Comparison of ENCODE assay signal across 25 cellular contexts in genomic region chr4:65310586-65310985, GRCh38.
A peak's percentile ranks its signal among the peaks of the same experiment; 100 is the strongest.
DNase-seq lines count a peak whose midpoint lies in the region; ATAC-seq, FAIRE-seq and TF ChIP-seq lines count a peak whose summit lies in the region.
"Had no signal": no experiment of that assay in that cellular context is flagged by ENCODE, and none has a peak within 500 bp of the region (broad histone marks: within the 10 kb centered on the region; RNA-seq: fewer than 3 reads in every experiment).

No MANE protein-coding gene starts in this region.

- H3K36me3 Mint-ChIP-seq in astrocyte (ENCODE audit: low read depth, unreplicated experiment) = no peaks in the 10 kb centered on the region
- H3K36me3 Mint-ChIP-seq: CD14-positive monocyte; CD4-positive, alpha-beta memory T cell; CD4-positive, CD25-positive, alpha-beta regulatory T cell had no signal

- no peaks in the 10 kb centered on the region for H3K36me3 ChIP-seq in PC-3 (ENCODE audit: low read depth, low read length)
- H3K36me3 ChIP-seq in astrocyte (ENCODE audit: insufficient read depth, low read length) = no peaks in the 10 kb centered on the region
- H3K36me3 ChIP-seq: BE2C, BLaER1 had no signal

- H3F3A ChIP-seq in PC-3 (ENCODE audit: low read length, unreplicated experiment) = no peaks in the 10 kb centered on the region

- POLR2A ChIA-PET in PC-3 (lab: Charles Lee; ENCODE audit: unreplicated experiment) = no interaction called here

- H3K4me1 Mint-ChIP-seq in astrocyte (ENCODE audit: low read depth, unreplicated experiment) = no peaks in the 10 kb centered on the region
- H3K4me1 Mint-ChIP-seq: CD14-positive monocyte; CD4-positive, alpha-beta memory T cell; CD4-positive, CD25-positive, alpha-beta regulatory T cell; CD8-positive, alpha-beta memory T cell had no signal

- no peak overlapping the region for H3K4me3 ChIP-seq in PC-3 (ENCODE audit: low read length)
- no peak overlapping the region for H3K4me3 ChIP-seq in astrocyte (ENCODE audit: insufficient read depth, low read depth, low read length)
- H3K4me3 ChIP-seq: BLaER1 had no signal

- H3K4me1 ChIP-seq in PC-3 (ENCODE audit: insufficient read depth, low read length) = peaks cover 10% of the 10 kb centered on the region
- no peaks in the 10 kb centered on the region for H3K4me1 ChIP-seq in astrocyte (ENCODE audit: insufficient read depth, low read length)
- H3K4me1 ChIP-seq: BE2C, BLaER1, Caco-2 had no signal

- no peak overlapping the region for H3K4me3 Mint-ChIP-seq in astrocyte (ENCODE audit: unreplicated experiment)
- H3K4me3 Mint-ChIP-seq: CD14-positive monocyte; CD4-positive, alpha-beta memory T cell; CD4-positive, CD25-positive, alpha-beta regulatory T cell; CD8-positive, alpha-beta memory T cell had no signal

- ATAC-seq in PC-3 = peak; percentile 92

- H3K27me3 Mint-ChIP-seq in astrocyte (ENCODE audit: low read depth, unreplicated experiment) = no peaks in the 10 kb centered on the region
- H3K27me3 Mint-ChIP-seq: CD4-positive, alpha-beta memory T cell; CD4-positive, CD25-positive, alpha-beta regulatory T cell; CD8-positive, alpha-beta memory T cell had no signal

- H3K27ac Mint-ChIP-seq in astrocyte (ENCODE audit: unreplicated experiment) = no peak overlapping the region
- H3K27ac Mint-ChIP-seq: CD14-positive monocyte; CD4-positive, alpha-beta memory T cell; CD4-positive, CD25-positive, alpha-beta regulatory T cell had no signal

- BruUV-seq in PC-3 (replicated peaks; lab: Mats Ljungman, UMichigan) = no TSS peak

- peak; percentile 13 for FAIRE-seq in astrocyte (lab: Jason Lieb, UNC)
- FAIRE-seq: A204.1, GM12891, GM19239 had no signal

- no peaks in the 10 kb centered on the region for H4K20me1 ChIP-seq in PC-3 (ENCODE audit: low read length)
- H4K20me1 ChIP-seq in astrocyte (ENCODE audit: insufficient read depth, low read length) = no peaks in the 10 kb centered on the region
- H4K20me1 ChIP-seq: BLaER1 had no signal

- H3K9me3 ChIP-seq in PC-3 (ENCODE audit: low read length) (no peaks in the 10 kb centered on the region), astrocyte (ENCODE audit: insufficient read depth, low read depth, low read length) (no peaks in the 10 kb centered on the region)
- H3K9me3 ChIP-seq: BE2C, BLaER1, Caco-2 had no signal

- H3K27ac ChIP-seq in PC-3 (ENCODE audit: low read length) (no peak overlapping the region), astrocyte (ENCODE audit: low read depth, low read length) (no peak overlapping the region)
- H3K27ac ChIP-seq: BLaER1 had no signal

- no peak overlapping the region for H3K9ac ChIP-seq in PC-3 (ENCODE audit: low read length)
- H3K9ac ChIP-seq in astrocyte (ENCODE audit: low read length) = no peak overlapping the region
- H3K9ac ChIP-seq: BLaER1 had no signal

- H3K27me3 ChIP-seq in PC-3 (ENCODE audit: low read length) = no peaks in the 10 kb centered on the region
- no peaks in the 10 kb centered on the region for H3K27me3 ChIP-seq in astrocyte (ENCODE audit: insufficient read depth, low read length)
- H3K27me3 ChIP-seq: BE2C, BLaER1 had no signal

- H3K79me2 ChIP-seq in PC-3 (ENCODE audit: low read length) (no peaks in the 10 kb centered on the region), astrocyte (ENCODE audit: insufficient read depth, low read length) (no peaks in the 10 kb centered on the region)

- H2AFZ ChIP-seq in PC-3 (ENCODE audit: low read length) (no peak overlapping the region), astrocyte (ENCODE audit: low read depth, low read length) (no peak overlapping the region)

- H3K4me2 ChIP-seq in PC-3 (ENCODE audit: low read length) (no peak overlapping the region), astrocyte (ENCODE audit: low read length) (no peak overlapping the region)
- H3K4me2 ChIP-seq: BLaER1 had no signal

- DNase-seq in EH (ENCODE audit: low read depth) (peak; percentile 0), PC-3 (peak; percentile 65), astrocyte (ENCODE audit: low read depth) (no peak), NCI-H2171 treated with DMSO at 0.1 percent for 48 hours (lab: John Stamatoyannopoulos, UW) (no peak), GOT3 (lab: John Stamatoyannopoulos, UW) (no peak)
- DNase-seq in NK-92 treated with Interleukin-12 subunit alpha and Interleukin-12 subunit beta, amount 100 ng/mL, for 24 hours (lab: John Stamatoyannopoulos, UW) = no peak
- DNase-seq: 8988T; ACHN; BE2C; C1 segment of cervical spinal cord; Caco-2; CD4-positive, alpha-beta memory T cell; CD4-positive, CD25-positive, alpha-beta regulatory T cell; CD8-positive, alpha-beta memory T cell; DMS 273 treated with DMSO at 0.1 percent for 48 hours; DMS153; DMS53; DMS79; DND-41; GF-D8 had no signal

- H3K9me3 Mint-ChIP-seq in astrocyte (ENCODE audit: unreplicated experiment) = no peaks in the 10 kb centered on the region

- no peaks in the 10 kb centered on the region for H3K9me2 ChIP-seq in PC-3 (replicated peaks; ENCODE audit: low read length)

- TF ChIP-seq CTCF in PC-3 (conservative IDR thresholded peaks at IDR 0.05; ENCODE audit: low read depth, low read length) (no peak), astrocyte (IDR thresholded peaks at IDR 0.05; ENCODE audit: insufficient read depth, low read depth, low read length) (no peak)

- CTCF ChIA-PET in PC-3 (lab: Charles Lee) = no interaction called here

- intact Hi-C loops in PC-3 (cut with micrococcal nuclease) = loop anchor here (1.0 kb wide), 1 partner anchor 120 kb away; no protein-coding TSS in a partner anchor

Comparison
In these comparisons a context has a peak if more than half of its experiments do, and no peak if none do; other contexts are left out.
1. DNase-seq: peak in EH (single experiment) and PC-3 (single experiment); none in astrocyte (single experiment), NCI-H2171 treated with DMSO at 0.1 percent for 48 hours (single experiment), NK-92 treated with Interleukin-12 subunit alpha and Interleukin-12 subunit beta, amount 100 ng/mL, for 24 hours (single experiment) and GOT3 (single experiment).